Comparison of ENCODE assay signal across 1 cellular context in the genomic region with DNA sequence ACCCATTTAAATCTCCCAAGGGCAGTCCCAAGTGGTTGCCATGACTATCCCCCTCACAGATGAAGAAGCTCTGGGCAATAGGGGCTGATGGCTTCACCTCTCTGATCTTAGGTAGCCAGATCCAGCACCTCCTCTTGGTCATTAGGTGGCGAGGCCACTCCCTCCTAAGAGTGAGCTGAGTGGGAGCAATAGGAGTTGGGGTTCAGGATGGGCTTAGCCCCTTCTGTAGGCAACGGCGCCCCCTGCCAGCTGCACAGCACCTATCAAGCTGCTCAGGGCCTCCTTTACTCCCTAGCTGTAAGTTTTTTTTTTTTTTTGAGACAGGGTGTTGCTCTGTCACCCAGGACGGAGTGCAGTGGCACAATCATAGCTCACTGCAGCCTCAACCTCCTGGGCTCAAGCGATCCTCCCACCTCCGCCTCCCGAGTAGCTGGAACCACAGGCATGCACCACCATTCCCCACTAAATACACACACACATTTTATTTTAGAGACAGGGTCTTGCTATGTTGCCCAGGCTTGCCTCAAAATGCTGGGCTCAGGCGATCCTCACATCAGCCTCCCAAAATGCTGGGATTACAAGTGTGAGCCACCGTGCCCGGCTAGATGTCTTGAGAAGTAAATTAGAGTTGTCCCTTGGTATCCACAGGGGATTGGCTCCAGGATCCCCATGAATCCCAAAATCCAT.
TF ChIP-seq lines count a peak whose summit lies in the region.

No MANE protein-coding gene starts in this region.

TF ChIP-seq in SK-N-SH treated with all-trans-retinoic acid at 6 μM for 48 hours, 23 proteins besides CTCF, POLR2A, EP300 and RAD21 (continued from another document):
- no peak for TF ChIP-seq TCF4 (CRISPR knock-in tag; IDR thresholded peaks at IDR 0.05; ENCODE audit: borderline replicate concordance)
- no peak for TF ChIP-seq GLIS3 (CRISPR knock-in tag; IDR thresholded peaks at IDR 0.05)
- no peak for TF ChIP-seq ZNF70 (CRISPR knock-in tag; IDR thresholded peaks at IDR 0.05)
- TF ChIP-seq PATZ1 (CRISPR knock-in tag; IDR thresholded peaks at IDR 0.05; ENCODE audit: borderline replicate concordance) = no peak
- TF ChIP-seq POU6F1 (CRISPR knock-in tag; IDR thresholded peaks at IDR 0.05; ENCODE audit: borderline replicate concordance, low read depth) = no peak
- no peak for TF ChIP-seq ZNF565 (CRISPR knock-in tag; conservative IDR thresholded peaks at IDR 0.05; ENCODE audit: low read depth)
- no peak for TF ChIP-seq ZFP30 (CRISPR knock-in tag; IDR thresholded peaks at IDR 0.05)
- no peak for TF ChIP-seq ARNTL (CRISPR knock-in tag; IDR thresholded peaks at IDR 0.05; ENCODE audit: borderline replicate concordance, low read depth)
- TF ChIP-seq BACH2 (CRISPR knock-in tag; IDR thresholded peaks at IDR 0.05; ENCODE audit: borderline replicate concordance) = no peak
- TF ChIP-seq PPARA (CRISPR knock-in tag; IDR thresholded peaks at IDR 0.05; ENCODE audit: borderline replicate concordance) = no peak
- TF ChIP-seq RARB (CRISPR knock-in tag; IDR thresholded peaks at IDR 0.05) = no peak
